ENCODE assay signal across 8 cellular contexts in genomic region chr1:176206961-176207902, GRCh38. TPM values are rescaled to one million over a fixed set of nuclear protein-coding genes. Genes with fewer than 3 reads are reported as not detected.
DNase-seq lines count a peak whose midpoint lies in the region; ATAC-seq and TF ChIP-seq lines count a peak whose summit lies in the region.

Gene COP1 (minus strand): TSS chr1:176207286. CDS start chr1:176206978, 308 bp downstream.

- H3K36me3 Mint-ChIP-seq in CD4-positive, CD25-positive, alpha-beta regulatory T cell = peaks cover 6% of the 10 kb centered on the region

- no peaks in the 10 kb centered on the region for H3K36me3 ChIP-seq in CD4-positive, CD25-positive, alpha-beta regulatory T cell (ENCODE audit: control insufficient read depth, insufficient read depth, low read length)
- no peaks in the 10 kb centered on the region for H3K36me3 ChIP-seq in right lobe of liver

- WGBS in right lobe of liver (ENCODE audit: insufficient coverage, low coverage, low lambda C conversion rate, missing lambda C conversion rate) = under 1% methylated on average over 58 of the region's 92 CpGs

- peak within 1 kb of the TSS; percentile 93 for H3K27ac ChIP-seq in CD4-positive, CD25-positive, alpha-beta regulatory T cell (ENCODE audit: insufficient read depth, low read length, poor library complexity, severe bottlenecking)
- H3K27ac ChIP-seq in right lobe of liver = peak within 1 kb of the TSS; percentile 76 to 95 (median 90)

- peaks cover 0 to 2% (median 0%) of the 10 kb centered on the region in 7 donors for H3K9me3 Mint-ChIP-seq in CD4-positive, CD25-positive, alpha-beta regulatory T cell

- H3K4me1 ChIP-seq in CD4-positive, CD25-positive, alpha-beta regulatory T cell (ENCODE audit: control insufficient read depth, insufficient read depth, low read length, poor library complexity, severe bottlenecking) = peaks cover 31% of the 10 kb centered on the region
- H3K4me1 ChIP-seq in right lobe of liver = peaks cover 0 to 21% (median 13%) of the 10 kb centered on the region in 4 donors

- peak; percentile 94 to 97 (median 96) for DNase-seq in CD4-positive, CD25-positive, alpha-beta regulatory T cell
- DNase-seq in NCI-H82 (lab: John Stamatoyannopoulos, UW) (peak; percentile 99), dermis microvascular lymphatic vessel endothelial cell (ENCODE audit: low read depth in 2 of 2) (peak; percentile 94 to 95), right lobe of liver (peak; percentile 98)
- peak; percentile 95 to 96 for DNase-seq in activated CD4-positive, alpha-beta T cell treated with anti-CD3 and anti-CD28 coated beads, Interleukin-2, amount 50 U/mL, for 48 hours
- DNase-seq in stimulated activated CD4-positive, alpha-beta T cell treated with anti-CD3 and anti-CD28 coated beads, Interleukin-4, amount 100 ng/mL, for 4 hours = peak; percentile 93 to 97

- no peaks in the 10 kb centered on the region for H3K9me3 ChIP-seq in CD4-positive, CD25-positive, alpha-beta regulatory T cell (ENCODE audit: control insufficient read depth in 2 of 2, low read length in 2 of 2)
- H3K9me3 ChIP-seq in right lobe of liver = no peaks in the 10 kb centered on the region

- ATAC-seq in CD4-positive, CD25-positive, alpha-beta regulatory T cell (ENCODE audit: low read depth in 2 of 2) = peak; percentile 87 to 88
- ATAC-seq in GM19397 (IDR thresholded peaks at IDR 0.05; ENCODE audit: unreplicated experiment) (peak; percentile 88), HG03571 (IDR thresholded peaks at IDR 0.05; ENCODE audit: unreplicated experiment) (peak; percentile 79), right lobe of liver (peak; percentile 93 to 96 (median 94))

- peaks cover 34 to 51% (median 37%) of the 10 kb centered on the region in 4 donors for H3K4me1 Mint-ChIP-seq in CD4-positive, CD25-positive, alpha-beta regulatory T cell

- TF ChIP-seq CTCF in right lobe of liver (IDR thresholded peaks at IDR 0.05) = peak; percentile 8 to 28 (median 13)

- no peaks in the 10 kb centered on the region for H3K27me3 ChIP-seq in CD4-positive, CD25-positive, alpha-beta regulatory T cell (ENCODE audit: control insufficient read depth, insufficient read depth, low read length)
- H3K27me3 ChIP-seq in right lobe of liver = no peaks in the 10 kb centered on the region

- peaks cover 6% of the 10 kb centered on the region for H3K27me3 Mint-ChIP-seq in CD4-positive, CD25-positive, alpha-beta regulatory T cell

- H3K27ac Mint-ChIP-seq in CD4-positive, CD25-positive, alpha-beta regulatory T cell = peak within 1 kb of the TSS; percentile 97 to 99 (median 98)

- peak within 1 kb of the TSS; percentile 99 to 100 (median 100) for H3K4me3 Mint-ChIP-seq in CD4-positive, CD25-positive, alpha-beta regulatory T cell

- H3K4me3 ChIP-seq in CD4-positive, CD25-positive, alpha-beta regulatory T cell (ENCODE audit: low read depth, low read length) = peak within 1 kb of the TSS; percentile 100
- H3K4me3 ChIP-seq in right lobe of liver = peak within 1 kb of the TSS; percentile 90 to 97 (median 92)

- TF ChIP-seq POLR2A in right lobe of liver (IDR thresholded peaks at IDR 0.05) = peak; percentile 90

- intact Hi-C loops in right lobe of liver (cut with DNase I) = no loop called here

RNA-seq across cellular contexts. Expression of gene COP1, which starts in this region (rescaled TPM):
- 53.9 TPM for total RNA-seq in CD4-positive, CD25-positive, alpha-beta regulatory T cell
- 10 to 100 TPM; 37.7 to 43.9 (median 41.8) TPM for polyA plus RNA-seq in CD4-positive, CD25-positive, alpha-beta regulatory T cell
- total RNA-seq in dermis microvascular lymphatic vessel endothelial cell = 43.5 and 44.2 TPM in 2 replicates
- total RNA-seq in right lobe of liver = 10 to 100 TPM; 19.7 to 33.7 (median 20.9) TPM

Comparison
In these comparisons a context has a peak if more than half of its experiments do, and no peak if none do; other contexts are left out.
1. Peak in every context shown above with its lines: DNase-seq, ATAC-seq, H3K4me3 ChIP-seq and H3K27ac ChIP-seq.